13 cellular contexts compared by ENCODE assay signal in genomic region chr10:4280481-4281206, GRCh38.
A peak's percentile ranks its signal among the peaks of the same experiment; 100 is the strongest.
DNase-seq lines count a peak whose midpoint lies in the region; ATAC-seq and TF ChIP-seq lines count a peak whose summit lies in the region.
"Had no signal": no experiment of that assay in that cellular context is flagged by ENCODE, and none has a peak within 500 bp of the region (broad histone marks: within the 10 kb centered on the region; RNA-seq: fewer than 3 reads in every experiment).

No MANE protein-coding gene starts in this region.

- DNase-seq in LNCaP clone FGC (ENCODE audit: low read depth) (peak; percentile 83), cardiac fibroblast (ENCODE audit: low read depth in 2 of 2) (peak; percentile 58 to 77), lower lobe of right lung (no peak), tibial nerve (ENCODE audit: low spot score in 2 of 2) (no peak), NCI-H345 treated with DMSO at 0.1 percent for 48 hours (lab: John Stamatoyannopoulos, UW; ENCODE audit: unreplicated experiment) (no peak), endothelial cell (ENCODE audit: low spot score) (no peak), T-cell (no peak)
- no peak for DNase-seq in naive thymus-derived CD4-positive, alpha-beta T cell
- DNase-seq: activated T-cell treated with anti-CD3 and anti-CD28 coated beads, Interleukin-2, amount 50 U/mL, for 72 hours; effector CD4-positive, alpha-beta T cell; left ventricle myocardium superior; NCI-H510A had no signal

- 64 to 71% methylated on average over 7 of the region's 7 CpGs for WGBS in tibial nerve, 2 donors

- H3K4me1 Mint-ChIP-seq in endothelial cell (ENCODE audit: unreplicated experiment): peaks cover 11% of the 10 kb centered on the region
- H3K4me1 Mint-ChIP-seq in T-cell: peaks cover 6 to 8% (median 8%) of the 10 kb centered on the region in 3 donors
- peaks cover 0 to 11% (median 5%) of the 10 kb centered on the region in 7 donors for H3K4me1 Mint-ChIP-seq in naive thymus-derived CD4-positive, alpha-beta T cell

- TF ChIP-seq EP300 in tibial nerve (IDR thresholded peaks at IDR 0.05): peak in 1 of 2 donors; percentile 73

- intact Hi-C loops in lower lobe of right lung (cut with DNase I): no loop called here
- intact Hi-C loops in naive thymus-derived CD4-positive, alpha-beta T cell (cut with micrococcal nuclease): no loop called here

- H3K9me3 Mint-ChIP-seq in endothelial cell (ENCODE audit: unreplicated experiment) (no peaks in the 10 kb centered on the region), T-cell (no peaks in the 10 kb centered on the region)
- no peaks in the 10 kb centered on the region for H3K9me3 Mint-ChIP-seq in naive thymus-derived CD4-positive, alpha-beta T cell
- H3K9me3 Mint-ChIP-seq: activated T-cell treated with anti-CD3 and anti-CD28 coated beads, Interleukin-2, amount 50 U/mL, for 72 hours had no signal

- H3K9me3 ChIP-seq in lower lobe of right lung (no peaks in the 10 kb centered on the region), tibial nerve (no peaks in the 10 kb centered on the region)
- H3K9me3 ChIP-seq in naive thymus-derived CD4-positive, alpha-beta T cell (ENCODE audit: control insufficient read depth in 2 of 3, low read length in 3 of 3): no peaks in the 10 kb centered on the region

- H3K4me3 ChIP-seq in LNCaP clone FGC (ENCODE audit: low read depth, low read length) (no peak overlapping the region), cardiac fibroblast (replicated peaks in 1 of 2; ENCODE audit: low read depth in 2 of 2, low read length in 2 of 2) (no peak overlapping the region), lower lobe of right lung (no peak overlapping the region), tibial nerve (no peak overlapping the region)
- no peak overlapping the region for H3K4me3 ChIP-seq in naive thymus-derived CD4-positive, alpha-beta T cell (ENCODE audit: low read length)
- H3K4me3 ChIP-seq: K562 had no signal

- H3K27me3 ChIP-seq in lower lobe of right lung (ENCODE audit: low read depth) (no peaks in the 10 kb centered on the region), tibial nerve (no peaks in the 10 kb centered on the region)
- no peaks in the 10 kb centered on the region for H3K27me3 ChIP-seq in naive thymus-derived CD4-positive, alpha-beta T cell (ENCODE audit: control insufficient read depth in 2 of 2, insufficient read depth in 2 of 2, low read length in 2 of 2)

- H3K27ac ChIP-seq in lower lobe of right lung (peak overlapping the region; percentile 57), tibial nerve (peak overlapping the region in 3 of 4 donors; percentile 21 to 90 (median 86))
- no peak overlapping the region for H3K27ac ChIP-seq in naive thymus-derived CD4-positive, alpha-beta T cell (ENCODE audit: low read depth, low read length)

- H3K4me3 Mint-ChIP-seq in endothelial cell (ENCODE audit: unreplicated experiment) (no peak overlapping the region), T-cell (no peak overlapping the region)
- no peak overlapping the region for H3K4me3 Mint-ChIP-seq in naive thymus-derived CD4-positive, alpha-beta T cell
- H3K4me3 Mint-ChIP-seq: activated T-cell treated with anti-CD3 and anti-CD28 coated beads, Interleukin-2, amount 50 U/mL, for 72 hours had no signal

- H3K4me1 ChIP-seq in lower lobe of right lung (peaks cover 21% of the 10 kb centered on the region), tibial nerve (peaks cover 0 to 63% (median 33%) of the 10 kb centered on the region in 4 donors)
- no peaks in the 10 kb centered on the region for H3K4me1 ChIP-seq in naive thymus-derived CD4-positive, alpha-beta T cell (ENCODE audit: control insufficient read depth in 2 of 2, insufficient read depth in 2 of 2, low read length in 2 of 2)

- H3K36me3 ChIP-seq in lower lobe of right lung (no peaks in the 10 kb centered on the region), tibial nerve (no peaks in the 10 kb centered on the region)
- H3K36me3 ChIP-seq in naive thymus-derived CD4-positive, alpha-beta T cell (ENCODE audit: control insufficient read depth in 2 of 3, insufficient read depth in 3 of 3, low read length in 3 of 3): no peaks in the 10 kb centered on the region

- CTCF ChIA-PET in T-cell (lab: Charles Lee): no interaction called here
- CTCF ChIA-PET in naive thymus-derived CD4-positive, alpha-beta T cell (lab: Charles Lee): no interaction called here

- H3K27me3 Mint-ChIP-seq in endothelial cell (ENCODE audit: unreplicated experiment) (no peaks in the 10 kb centered on the region), T-cell (no peaks in the 10 kb centered on the region)
- peaks cover 0 to 8% (median 0%) of the 10 kb centered on the region in 5 donors for H3K27me3 Mint-ChIP-seq in naive thymus-derived CD4-positive, alpha-beta T cell

- peak; percentile 20 to 58 for ATAC-seq in lower lobe of right lung
- no peak for ATAC-seq in T-cell (replicated peaks in 1 of 4)
- no peak for ATAC-seq in naive thymus-derived CD4-positive, alpha-beta T cell
- ATAC-seq: activated T-cell treated with anti-CD3 and anti-CD28 coated beads, Interleukin-2, amount 50 U/mL, for 72 hours; K562; left ventricle myocardium superior had no signal

- TF ChIP-seq CTCF in LNCaP clone FGC (IDR thresholded peaks at IDR 0.05; ENCODE audit: control insufficient read depth, extremely low read depth, insufficient read depth): no peak
- no peak for TF ChIP-seq CTCF in cardiac fibroblast (IDR thresholded peaks at IDR 0.05; ENCODE audit: low read depth, low read length)
- no peak for TF ChIP-seq CTCF in lower lobe of right lung (IDR thresholded peaks at IDR 0.05)
- TF ChIP-seq CTCF in tibial nerve (IDR thresholded peaks at IDR 0.05): no peak
- no peak for TF ChIP-seq CTCF in endothelial cell (IDR thresholded peaks at IDR 0.05; ENCODE audit: unreplicated experiment)

- H3K27ac Mint-ChIP-seq in endothelial cell (ENCODE audit: unreplicated experiment) (no peak overlapping the region), T-cell (no peak overlapping the region)
- no peak overlapping the region for H3K27ac Mint-ChIP-seq in naive thymus-derived CD4-positive, alpha-beta T cell
- H3K27ac Mint-ChIP-seq: activated T-cell treated with anti-CD3 and anti-CD28 coated beads, Interleukin-2, amount 50 U/mL, for 72 hours had no signal

- POLR2A ChIA-PET in T-cell (lab: Charles Lee): interaction anchor here in 1 of 2 donors (0.7 kb wide), 1 partner anchor 495 kb away, joined by 3 read pairs; the partner anchor contains the start of gene KLF6
- POLR2A ChIA-PET in naive thymus-derived CD4-positive, alpha-beta T cell (lab: Charles Lee): no interaction called here

- TF ChIP-seq POLR2A in tibial nerve (IDR thresholded peaks at IDR 0.05): no peak

- H3K36me3 Mint-ChIP-seq in endothelial cell (ENCODE audit: low read depth, unreplicated experiment): no peaks in the 10 kb centered on the region
- H3K36me3 Mint-ChIP-seq in T-cell: no peaks in the 10 kb centered on the region
- H3K36me3 Mint-ChIP-seq in naive thymus-derived CD4-positive, alpha-beta T cell: no peaks in the 10 kb centered on the region

Comparison
In these comparisons a context has a peak if more than half of its experiments do, and no peak if none do; other contexts are left out.
1. DNase-seq: peak in LNCaP clone FGC (single experiment) and cardiac fibroblast (2 of 2); none in lower lobe of right lung (single experiment), tibial nerve (0 of 2), NCI-H345 treated with DMSO at 0.1 percent for 48 hours (single experiment), endothelial cell (single experiment), T-cell (0 of 34) and naive thymus-derived CD4-positive, alpha-beta T cell (0 of 9).
2. ATAC-seq: peak in lower lobe of right lung (2 of 2); none in T-cell (0 of 4) and naive thymus-derived CD4-positive, alpha-beta T cell (single experiment).